In the genomic region with DNA sequence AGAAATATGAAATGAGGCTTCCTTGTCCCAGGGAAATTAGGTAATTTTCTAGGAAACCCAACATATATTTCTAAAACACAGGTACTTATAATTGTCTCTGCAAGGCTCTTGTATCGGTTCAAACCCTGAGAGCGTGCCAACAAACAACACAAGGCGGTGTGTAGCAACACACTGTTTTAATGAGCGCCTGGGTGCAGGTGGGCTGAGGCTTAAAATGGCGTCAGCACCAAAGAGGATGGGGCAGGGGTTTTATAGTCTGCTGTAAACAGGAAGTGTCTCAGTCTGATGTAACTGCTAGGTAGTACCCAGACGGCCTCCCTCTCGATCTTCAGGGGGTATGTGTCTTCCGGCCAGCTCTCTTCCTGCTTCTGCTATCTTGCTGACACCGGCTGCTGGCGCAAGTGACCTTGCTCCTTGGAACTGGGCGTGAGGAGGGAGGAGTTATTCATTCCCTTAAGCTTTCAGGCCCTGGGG, we compare ENCODE assay signal across 1 cellular context.
TF ChIP-seq lines count a peak whose summit lies in the region.

No MANE protein-coding gene starts in this region.

TF ChIP-seq in HepG2, 621 proteins besides CTCF, POLR2A, EP300 and RAD21 (continues in another document):
- TF ChIP-seq, protein P1, sequence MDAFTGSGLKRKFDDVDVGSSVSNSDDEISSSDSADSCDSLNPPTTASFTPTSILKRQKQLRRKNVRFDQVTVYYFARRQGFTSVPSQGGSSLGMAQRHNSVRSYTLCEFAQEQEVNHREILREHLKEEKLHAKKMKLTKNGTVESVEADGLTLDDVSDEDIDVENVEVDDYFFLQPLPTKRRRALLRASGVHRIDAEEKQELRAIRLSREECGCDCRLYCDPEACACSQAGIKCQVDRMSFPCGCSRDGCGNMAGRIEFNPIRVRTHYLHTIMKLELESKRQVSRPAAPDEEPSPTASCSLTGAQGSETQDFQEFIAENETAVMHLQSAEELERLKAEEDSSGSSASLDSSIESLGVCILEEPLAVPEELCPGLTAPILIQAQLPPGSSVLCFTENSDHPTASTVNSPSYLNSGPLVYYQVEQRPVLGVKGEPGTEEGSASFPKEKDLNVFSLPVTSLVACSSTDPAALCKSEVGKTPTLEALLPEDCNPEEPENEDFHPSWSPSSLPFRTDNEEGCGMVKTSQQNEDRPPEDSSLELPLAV (CRISPR knock-in tag; conservative IDR thresholded peaks at IDR 0.05; ENCODE audit: low read depth), result no peak
- no peak for TF ChIP-seq ARID2 (CRISPR knock-in tag; IDR thresholded peaks at IDR 0.05; ENCODE audit: borderline replicate concordance)
- TF ChIP-seq ZNF441 (CRISPR knock-in tag; IDR thresholded peaks at IDR 0.05; ENCODE audit: borderline replicate concordance), result no peak
- TF ChIP-seq ZNF629 (CRISPR knock-in tag; conservative IDR thresholded peaks at IDR 0.05), result no peak
- TF ChIP-seq, protein P2, sequence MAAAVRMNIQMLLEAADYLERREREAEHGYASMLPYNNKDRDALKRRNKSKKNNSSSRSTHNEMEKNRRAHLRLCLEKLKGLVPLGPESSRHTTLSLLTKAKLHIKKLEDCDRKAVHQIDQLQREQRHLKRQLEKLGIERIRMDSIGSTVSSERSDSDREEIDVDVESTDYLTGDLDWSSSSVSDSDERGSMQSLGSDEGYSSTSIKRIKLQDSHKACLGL (CRISPR knock-in tag; IDR thresholded peaks at IDR 0.05), result no peak
- TF ChIP-seq SP140L (CRISPR knock-in tag; IDR thresholded peaks at IDR 0.05; ENCODE audit: borderline replicate concordance), result no peak
- TF ChIP-seq SNAPC2 (CRISPR knock-in tag; IDR thresholded peaks at IDR 0.05), result no peak
- TF ChIP-seq ZNF296 (CRISPR knock-in tag; conservative IDR thresholded peaks at IDR 0.05), result no peak
- no peak for TF ChIP-seq ZNF563 (CRISPR knock-in tag; IDR thresholded peaks at IDR 0.05)
- peak; percentile 53; the same call in 1 of the 2 replicates for TF ChIP-seq ZBTB38 (CRISPR knock-in tag; IDR thresholded peaks at IDR 0.05)
- TF ChIP-seq ZNF317 (CRISPR knock-in tag; IDR thresholded peaks at IDR 0.05), result no peak
- no peak for TF ChIP-seq SRSF1 (optimal IDR thresholded peaks at IDR 0.05; ENCODE audit: low read depth, low read length)
- TF ChIP-seq, protein P3, sequence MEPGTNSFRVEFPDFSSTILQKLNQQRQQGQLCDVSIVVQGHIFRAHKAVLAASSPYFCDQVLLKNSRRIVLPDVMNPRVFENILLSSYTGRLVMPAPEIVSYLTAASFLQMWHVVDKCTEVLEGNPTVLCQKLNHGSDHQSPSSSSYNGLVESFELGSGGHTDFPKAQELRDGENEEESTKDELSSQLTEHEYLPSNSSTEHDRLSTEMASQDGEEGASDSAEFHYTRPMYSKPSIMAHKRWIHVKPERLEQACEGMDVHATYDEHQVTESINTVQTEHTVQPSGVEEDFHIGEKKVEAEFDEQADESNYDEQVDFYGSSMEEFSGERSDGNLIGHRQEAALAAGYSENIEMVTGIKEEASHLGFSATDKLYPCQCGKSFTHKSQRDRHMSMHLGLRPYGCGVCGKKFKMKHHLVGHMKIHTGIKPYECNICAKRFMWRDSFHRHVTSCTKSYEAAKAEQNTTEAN (CRISPR knock-in tag; conservative IDR thresholded peaks at IDR 0.05), result no peak
- TF ChIP-seq MXD3 (CRISPR knock-in tag; IDR thresholded peaks at IDR 0.05), result no peak
- no peak for TF ChIP-seq ZBTB4 (CRISPR knock-in tag; IDR thresholded peaks at IDR 0.05; ENCODE audit: borderline replicate concordance)
- TF ChIP-seq ZNF569 (CRISPR knock-in tag; IDR thresholded peaks at IDR 0.05; ENCODE audit: borderline replicate concordance), result no peak
- TF ChIP-seq ONECUT2 (CRISPR knock-in tag; IDR thresholded peaks at IDR 0.05), result no peak
- TF ChIP-seq ZMYM4 (CRISPR knock-in tag; IDR thresholded peaks at IDR 0.05), result peak; percentile 76
- TF ChIP-seq SNAPC5 (CRISPR knock-in tag; IDR thresholded peaks at IDR 0.05; ENCODE audit: borderline replicate concordance), result no peak
- TF ChIP-seq ZNF354B (CRISPR knock-in tag; IDR thresholded peaks at IDR 0.05), result no peak
- no peak for TF ChIP-seq SP4 (CRISPR knock-in tag; IDR thresholded peaks at IDR 0.05)
- no peak for TF ChIP-seq ZNF138 (CRISPR knock-in tag; IDR thresholded peaks at IDR 0.05; ENCODE audit: low read depth)
- TF ChIP-seq SMC3 (IDR thresholded peaks at IDR 0.05; ENCODE audit: low read length), result no peak
- no peak for TF ChIP-seq PHF5A (CRISPR knock-in tag; IDR thresholded peaks at IDR 0.05; ENCODE audit: low read depth, unreplicated experiment)
- TF ChIP-seq ZFP62 (CRISPR knock-in tag; IDR thresholded peaks at IDR 0.05), result no peak
- no peak for TF ChIP-seq RFXANK (CRISPR knock-in tag; IDR thresholded peaks at IDR 0.05)
- no peak for TF ChIP-seq SUZ12 (IDR thresholded peaks at IDR 0.05; ENCODE audit: low read depth, low read length)
- TF ChIP-seq PRDM15 (CRISPR knock-in tag; IDR thresholded peaks at IDR 0.05), result no peak
- no peak for TF ChIP-seq MAFG (CRISPR knock-in tag; IDR thresholded peaks at IDR 0.05)
- TF ChIP-seq NKX3-1 (CRISPR knock-in tag; IDR thresholded peaks at IDR 0.05), result no peak
- TF ChIP-seq BRCA1 (CRISPR knock-in tag; IDR thresholded peaks at IDR 0.05), result no peak
- TF ChIP-seq SAFB2 (CRISPR knock-in tag; IDR thresholded peaks at IDR 0.05; ENCODE audit: borderline replicate concordance, low read depth), result no peak
- TF ChIP-seq ZNF713 (CRISPR knock-in tag; IDR thresholded peaks at IDR 0.05), result no peak
- no peak for TF ChIP-seq ZBTB20 (CRISPR knock-in tag; IDR thresholded peaks at IDR 0.05; ENCODE audit: borderline replicate concordance, low read depth)
- TF ChIP-seq YEATS2 (CRISPR knock-in tag; IDR thresholded peaks at IDR 0.05; ENCODE audit: borderline replicate concordance), result no peak
- no peak for TF ChIP-seq SRSF4 (IDR thresholded peaks at IDR 0.05; ENCODE audit: low read depth, low read length, poor library complexity, severe bottlenecking)
- no peak for TF ChIP-seq CEBPG (CRISPR knock-in tag; IDR thresholded peaks at IDR 0.05)
- TF ChIP-seq ZBTB7A (CRISPR knock-in tag; IDR thresholded peaks at IDR 0.05), result no peak
- TF ChIP-seq SIX1 (CRISPR knock-in tag; IDR thresholded peaks at IDR 0.05; ENCODE audit: borderline replicate concordance), result no peak
- TF ChIP-seq ZNF790 (CRISPR knock-in tag; IDR thresholded peaks at IDR 0.05; ENCODE audit: borderline replicate concordance), result no peak
- no peak for TF ChIP-seq MTF1 (CRISPR knock-in tag; IDR thresholded peaks at IDR 0.05)
- no peak for TF ChIP-seq SNAI1 (CRISPR knock-in tag; IDR thresholded peaks at IDR 0.05; ENCODE audit: borderline replicate concordance)
- TF ChIP-seq ZBTB8A (CRISPR knock-in tag; IDR thresholded peaks at IDR 0.05; ENCODE audit: borderline replicate concordance, low read depth), result no peak
- TF ChIP-seq ZNF280B (CRISPR knock-in tag; IDR thresholded peaks at IDR 0.05; ENCODE audit: borderline replicate concordance), result no peak
- TF ChIP-seq LCORL (IDR thresholded peaks at IDR 0.05), result no peak
- TF ChIP-seq LCORL (CRISPR knock-in tag; IDR thresholded peaks at IDR 0.05), result no peak
- no peak for TF ChIP-seq ZNF343 (CRISPR knock-in tag; IDR thresholded peaks at IDR 0.05)
- TF ChIP-seq PTBP1 (IDR thresholded peaks at IDR 0.05; ENCODE audit: low read depth, low read length, poor library complexity, severe bottlenecking), result no peak
- TF ChIP-seq KAT7 (CRISPR knock-in tag; IDR thresholded peaks at IDR 0.05; ENCODE audit: borderline replicate concordance), result no peak
- TF ChIP-seq, protein P4, sequence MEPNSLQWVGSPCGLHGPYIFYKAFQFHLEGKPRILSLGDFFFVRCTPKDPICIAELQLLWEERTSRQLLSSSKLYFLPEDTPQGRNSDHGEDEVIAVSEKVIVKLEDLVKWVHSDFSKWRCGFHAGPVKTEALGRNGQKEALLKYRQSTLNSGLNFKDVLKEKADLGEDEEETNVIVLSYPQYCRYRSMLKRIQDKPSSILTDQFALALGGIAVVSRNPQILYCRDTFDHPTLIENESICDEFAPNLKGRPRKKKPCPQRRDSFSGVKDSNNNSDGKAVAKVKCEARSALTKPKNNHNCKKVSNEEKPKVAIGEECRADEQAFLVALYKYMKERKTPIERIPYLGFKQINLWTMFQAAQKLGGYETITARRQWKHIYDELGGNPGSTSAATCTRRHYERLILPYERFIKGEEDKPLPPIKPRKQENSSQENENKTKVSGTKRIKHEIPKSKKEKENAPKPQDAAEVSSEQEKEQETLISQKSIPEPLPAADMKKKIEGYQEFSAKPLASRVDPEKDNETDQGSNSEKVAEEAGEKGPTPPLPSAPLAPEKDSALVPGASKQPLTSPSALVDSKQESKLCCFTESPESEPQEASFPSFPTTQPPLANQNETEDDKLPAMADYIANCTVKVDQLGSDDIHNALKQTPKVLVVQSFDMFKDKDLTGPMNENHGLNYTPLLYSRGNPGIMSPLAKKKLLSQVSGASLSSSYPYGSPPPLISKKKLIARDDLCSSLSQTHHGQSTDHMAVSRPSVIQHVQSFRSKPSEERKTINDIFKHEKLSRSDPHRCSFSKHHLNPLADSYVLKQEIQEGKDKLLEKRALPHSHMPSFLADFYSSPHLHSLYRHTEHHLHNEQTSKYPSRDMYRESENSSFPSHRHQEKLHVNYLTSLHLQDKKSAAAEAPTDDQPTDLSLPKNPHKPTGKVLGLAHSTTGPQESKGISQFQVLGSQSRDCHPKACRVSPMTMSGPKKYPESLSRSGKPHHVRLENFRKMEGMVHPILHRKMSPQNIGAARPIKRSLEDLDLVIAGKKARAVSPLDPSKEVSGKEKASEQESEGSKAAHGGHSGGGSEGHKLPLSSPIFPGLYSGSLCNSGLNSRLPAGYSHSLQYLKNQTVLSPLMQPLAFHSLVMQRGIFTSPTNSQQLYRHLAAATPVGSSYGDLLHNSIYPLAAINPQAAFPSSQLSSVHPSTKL (CRISPR knock-in tag; IDR thresholded peaks at IDR 0.05), result peak; percentile 42; the same call in 1 of the 2 replicates
- TF ChIP-seq SP2 (CRISPR knock-in tag; IDR thresholded peaks at IDR 0.05), result no peak
